23 cellular contexts compared by ENCODE assay signal in genomic region chr14:80152166-80152565, GRCh38. TPM values are rescaled to one million over a fixed set of nuclear protein-coding genes. Genes with fewer than 3 reads are reported as not detected.
"Had no signal": no experiment of that assay in that cellular context is flagged by ENCODE, and none has a peak within 500 bp of the region (broad histone marks: within the 10 kb centered on the region; RNA-seq: fewer than 3 reads in every experiment).

No MANE protein-coding gene starts in this region.

- ATAC-seq: activated CD8-positive, alpha-beta memory T cell treated with anti-CD3 and anti-CD28 coated beads, Interleukin-2, amount 10 ng/mL, durations not matched to agents 7 days and 5 days; activated T-cell treated with anti-CD3 and anti-CD28 coated beads, Interleukin-2, amount 50 U/mL, for 4 hours; T-cell had no signal

- H3K27ac ChIP-seq: brain microvascular endothelial cell had no signal

- H3K4me3 Mint-ChIP-seq: activated B cell treated with CpG ODN at 0.5 μM for 24 hours; activated CD4-positive, alpha-beta T cell treated with anti-CD3 and anti-CD28 coated beads, Interleukin-2, amount 10 ng/mL, durations not matched to agents 24 days and 14 days; activated CD8-positive, alpha-beta memory T cell treated with anti-CD3 and anti-CD28 coated beads, Interleukin-2, amount 10 ng/mL, durations not matched to agents 7 days and 5 days; activated naive CD4-positive, alpha-beta T cell treated with anti-CD3 and anti-CD28 coated beads for 36 hours; activated naive CD8-positive, alpha-beta T cell; activated T-cell treated with anti-CD3 and anti-CD28 coated beads, Interleukin-2, amount 50 U/mL, for 4 hours; T-cell had no signal

- DNase-seq: activated B cell treated with CpG ODN at 0.5 μM for 24 hours; activated CD4-positive, alpha-beta T cell treated with anti-CD3 and anti-CD28 coated beads for 1 hour; activated CD4-positive, alpha-beta T cell treated with anti-CD3 and anti-CD28 coated beads, Interleukin-2, amount 10 ng/mL, durations not matched to agents 24 days and 14 days; activated CD4-positive, alpha-beta T cell treated with anti-CD3 and anti-CD28 coated beads, Interleukin-2, amount 50 U/mL, for 48 hours; activated CD8-positive, alpha-beta memory T cell treated with anti-CD3 and anti-CD28 coated beads, Interleukin-2, amount 10 ng/mL, durations not matched to agents 7 days and 5 days; activated gamma-delta T cell; activated naive CD4-positive, alpha-beta T cell treated with anti-CD3 and anti-CD28 coated beads for 36 hours; activated T-cell treated with anti-CD3 and anti-CD28 coated beads, Interleukin-2, amount 50 U/mL, for 4 hours; brain microvascular endothelial cell; caudate nucleus; Kasumi-1; KBM-7; NCI-H1105 treated with DMSO at 0.1 percent for 48 hours; NCI-H1436 treated with DMSO at 0.1 percent for 48 hours; NCI-H187; NCI-H2081; NCI-H446; NCI-H524; SIG-M5; T-cell; T-helper 2 cell; T1000 had no signal

- H3K4me1 Mint-ChIP-seq: activated B cell treated with CpG ODN at 0.5 μM for 24 hours; activated CD4-positive, alpha-beta T cell treated with anti-CD3 and anti-CD28 coated beads, Interleukin-2, amount 10 ng/mL, durations not matched to agents 24 days and 14 days; activated CD8-positive, alpha-beta memory T cell treated with anti-CD3 and anti-CD28 coated beads, Interleukin-2, amount 10 ng/mL, durations not matched to agents 7 days and 5 days; T-cell had no signal

- H3K36me3 Mint-ChIP-seq: activated CD8-positive, alpha-beta memory T cell treated with anti-CD3 and anti-CD28 coated beads, Interleukin-2, amount 10 ng/mL, durations not matched to agents 7 days and 5 days; activated naive CD8-positive, alpha-beta T cell; T-cell had no signal

- H3K27me3 ChIP-seq: brain microvascular endothelial cell had no signal

- H3K27ac Mint-ChIP-seq: activated B cell treated with CpG ODN at 0.5 μM for 24 hours; activated CD4-positive, alpha-beta T cell treated with anti-CD3 and anti-CD28 coated beads, Interleukin-2, amount 10 ng/mL, durations not matched to agents 24 days and 14 days; activated CD8-positive, alpha-beta memory T cell treated with anti-CD3 and anti-CD28 coated beads, Interleukin-2, amount 10 ng/mL, durations not matched to agents 7 days and 5 days; activated naive CD4-positive, alpha-beta T cell treated with anti-CD3 and anti-CD28 coated beads for 36 hours; activated naive CD8-positive, alpha-beta T cell; T-cell had no signal

- H3K36me3 ChIP-seq: brain microvascular endothelial cell had no signal

- H3K9me3 Mint-ChIP-seq: activated CD4-positive, alpha-beta T cell treated with anti-CD3 and anti-CD28 coated beads, Interleukin-2, amount 10 ng/mL, durations not matched to agents 24 days and 14 days had no signal

- H3K27me3 Mint-ChIP-seq: activated B cell treated with CpG ODN at 0.5 μM for 24 hours; activated CD4-positive, alpha-beta T cell treated with anti-CD3 and anti-CD28 coated beads, Interleukin-2, amount 10 ng/mL, durations not matched to agents 24 days and 14 days; activated CD8-positive, alpha-beta memory T cell treated with anti-CD3 and anti-CD28 coated beads, Interleukin-2, amount 10 ng/mL, durations not matched to agents 7 days and 5 days; activated naive CD8-positive, alpha-beta T cell; T-cell had no signal

RNA-seq across cellular contexts. Expression of gene DIO2, which starts 59.1 kb away (rescaled TPM):
- total RNA-seq: activated B cell treated with CpG ODN at 0.5 μM for 24 hours; activated CD4-positive, alpha-beta T cell treated with anti-CD3 and anti-CD28 coated beads, Interleukin-2, amount 10 ng/mL, durations not matched to agents 24 days and 14 days; activated CD8-positive, alpha-beta memory T cell treated with anti-CD3 and anti-CD28 coated beads, Interleukin-2, amount 10 ng/mL, durations not matched to agents 7 days and 5 days; activated naive CD4-positive, alpha-beta T cell treated with anti-CD3 and anti-CD28 coated beads for 36 hours; activated T-cell treated with anti-CD3 and anti-CD28 coated beads, Interleukin-2, amount 50 U/mL, for 4 hours; T-cell had no signal
